In genomic region chr2:11168488-11168887, GRCh38 we compare ENCODE assay signal across 15 cellular contexts.
"Had no signal": no experiment of that assay in that cellular context is flagged by ENCODE, and none has a peak within 500 bp of the region (broad histone marks: within the 10 kb centered on the region; RNA-seq: fewer than 3 reads in every experiment).

No MANE protein-coding gene starts in this region.

- ATAC-seq: activated CD8-positive, alpha-beta T cell treated with anti-CD3 and anti-CD28 coated beads for 36 hours; gastrocnemius medialis; mucosa of descending colon; naive thymus-derived CD8-positive, alpha-beta T cell had no signal

- FAIRE-seq: islet of Langerhans had no signal

- DNase-seq: activated CD8-positive, alpha-beta memory T cell treated with anti-CD3 and anti-CD28 coated beads, Interleukin-2, amount 50 U/mL, for 48 hours; activated CD8-positive, alpha-beta T cell treated with anti-CD3 and anti-CD28 coated beads for 36 hours; activated naive CD4-positive, alpha-beta T cell treated with Interleukin-2 at 50 U/mL for 16 hours; caudate nucleus; effector memory CD4-positive, alpha-beta T cell; gastrocnemius medialis; heart right ventricle; left lung; mucosa of descending colon; naive thymus-derived CD8-positive, alpha-beta T cell; stimulated activated CD4-positive, alpha-beta T cell treated with anti-CD3 and anti-CD28 coated beads, Interleukin-15, amount 100 ng/mL, for 24 hours; stimulated activated CD4-positive, alpha-beta T cell treated with anti-CD3 and anti-CD28 coated beads, Interleukin-4, amount 100 ng/mL, for 4 hours; SW 1271 had no signal

- H3K9me3 Mint-ChIP-seq: activated CD8-positive, alpha-beta T cell treated with anti-CD3 and anti-CD28 coated beads for 36 hours; naive thymus-derived CD8-positive, alpha-beta T cell had no signal

- H3K36me3 ChIP-seq: gastrocnemius medialis, left lung had no signal

- H3K4me3 ChIP-seq: gastrocnemius medialis, left lung, mucosa of descending colon, tibial nerve had no signal

- H3K27me3 Mint-ChIP-seq: activated CD8-positive, alpha-beta T cell treated with anti-CD3 and anti-CD28 coated beads for 36 hours; naive thymus-derived CD8-positive, alpha-beta T cell had no signal

- H3K4me1 ChIP-seq: gastrocnemius medialis, heart right ventricle, left lung, tibial nerve had no signal

- H3K4me3 Mint-ChIP-seq: activated CD8-positive, alpha-beta T cell treated with anti-CD3 and anti-CD28 coated beads for 36 hours; naive thymus-derived CD8-positive, alpha-beta T cell had no signal

- H3K9me3 ChIP-seq: gastrocnemius medialis, heart right ventricle, left lung, mucosa of descending colon, tibial nerve had no signal

- H3K27ac Mint-ChIP-seq: activated CD8-positive, alpha-beta T cell treated with anti-CD3 and anti-CD28 coated beads for 36 hours had no signal

- H3K27ac ChIP-seq: gastrocnemius medialis, heart right ventricle, left lung, tibial nerve had no signal

- H3K27me3 ChIP-seq: gastrocnemius medialis, heart right ventricle, left lung, tibial nerve had no signal
